15 cellular contexts compared by ENCODE assay signal in the genomic region with DNA sequence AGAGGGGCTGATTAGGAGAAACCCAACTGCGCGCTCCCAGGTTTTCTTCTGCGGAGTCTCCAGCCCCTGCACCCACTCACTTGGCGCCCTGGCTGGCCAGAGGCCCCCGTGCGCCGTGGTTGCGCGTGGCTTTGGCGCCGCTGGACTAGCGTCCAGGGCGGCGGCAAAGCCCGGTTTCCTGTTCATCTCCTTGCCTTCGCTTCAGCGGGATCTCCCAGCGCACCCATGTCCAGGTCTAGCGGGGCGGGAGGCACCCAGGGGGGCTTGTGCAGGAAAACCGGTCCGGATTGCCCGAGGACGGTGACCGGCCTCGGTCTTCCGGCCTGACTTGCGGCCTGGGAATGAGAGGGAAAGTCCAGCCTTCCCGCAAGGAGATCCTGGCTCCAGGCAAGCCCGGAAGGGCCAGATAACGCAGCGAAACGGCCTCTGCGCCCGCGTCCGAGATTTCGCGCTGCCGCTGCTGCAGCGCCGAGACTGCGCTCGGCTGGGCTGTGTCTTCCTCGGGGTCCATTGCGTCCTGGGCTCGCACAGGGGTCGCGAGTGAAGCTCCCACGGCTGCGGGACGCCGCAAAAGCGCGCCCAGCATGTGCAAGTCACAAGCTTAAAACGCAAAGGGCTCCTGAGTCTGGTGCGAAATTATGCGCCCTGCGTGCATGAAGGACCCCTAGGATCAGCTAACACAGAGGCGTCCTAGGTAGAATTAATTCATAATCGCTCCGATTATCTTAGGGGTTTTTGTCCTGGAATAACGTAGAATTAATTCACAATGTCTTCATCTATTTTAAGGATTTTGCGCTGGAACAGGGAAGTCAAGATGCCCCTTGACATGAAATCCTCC. TPM values are rescaled to one million over a fixed set of nuclear protein-coding genes. Genes with fewer than 3 reads are reported as not detected.
A peak's percentile ranks its signal among the peaks of the same experiment; 100 is the strongest.
DNase-seq lines count a peak whose midpoint lies in the region; ATAC-seq and TF ChIP-seq lines count a peak whose summit lies in the region.
"Had no signal": no experiment of that assay in that cellular context is flagged by ENCODE, and none has a peak within 500 bp of the region (broad histone marks: within the 10 kb centered on the region; RNA-seq: fewer than 3 reads in every experiment).

No MANE protein-coding gene starts in this region.

- POLR2A ChIA-PET in AG04450 (lab: Yijun Ruan, JAX): interaction anchor here (0.6 to 3.3 kb wide), 3 partner anchors 120 to 451 kb away, joined by 3 to 14 read pairs (median 10); no protein-coding TSS in a partner anchor

- H3K27ac ChIP-seq in AG04450 (ENCODE audit: low read depth, low read length): peak overlapping the region; percentile 91
- H3K27ac ChIP-seq: BLaER1 treated with 17β-estradiol and CSF1 and Interleukin-3, amounts not matched to agents 10 nM and 100 nM had no signal

- H3K36me3 ChIP-seq in NT2/D1 (ENCODE audit: insufficient read depth, insufficient read length, low read length): no peaks in the 10 kb centered on the region
- H3K36me3 ChIP-seq: BLaER1 treated with 17β-estradiol and CSF1 and Interleukin-3, amounts not matched to agents 10 nM and 100 nM; HAP-1 had no signal

- peak overlapping the region in 4 of 6 donors; percentile 53 to 97 (median 86) for H3K27ac Mint-ChIP-seq in naive B cell

- peaks cover 20 to 21% (median 20%) of the 10 kb centered on the region in 3 donors for H3K4me1 Mint-ChIP-seq in naive B cell

- TF ChIP-seq CTCF in AG04450 (IDR thresholded peaks at IDR 0.05; ENCODE audit: low read depth, low read length) (no peak), fibroblast of pulmonary artery (IDR thresholded peaks at IDR 0.05; ENCODE audit: low read length, missing control alignments) (no peak)

- peaks cover 12% of the 10 kb centered on the region for H3K4me1 ChIP-seq in NT2/D1 (ENCODE audit: insufficient read depth, insufficient read length)
- H3K4me1 ChIP-seq: HAP-1 had no signal

- H3K9me3 Mint-ChIP-seq in naive B cell: no peaks in the 10 kb centered on the region

- no peak overlapping the region for H3K4me3 Mint-ChIP-seq in naive B cell

- peaks cover 19% of the 10 kb centered on the region; the same call in 1 of the 2 replicates for H3K9me3 ChIP-seq in AG04450 (ENCODE audit: control insufficient read depth, insufficient read depth, low read length)
- no peaks in the 10 kb centered on the region for H3K9me3 ChIP-seq in NT2/D1 (ENCODE audit: insufficient read depth, low read length)
- H3K9me3 ChIP-seq: BLaER1 treated with 17β-estradiol and CSF1 and Interleukin-3, amounts not matched to agents 10 nM and 100 nM; HAP-1 had no signal

- CTCF ChIA-PET in AG04450 (lab: Charles Lee): interaction anchor here (3.0 to 3.3 kb wide), 2 partner anchors 443 to 695 kb away, joined by 15 to 36 read pairs; no protein-coding TSS in a partner anchor

- peak overlapping the region; percentile 78 for H3K9ac ChIP-seq in NT2/D1 (ENCODE audit: insufficient read length, low read depth)
- H3K9ac ChIP-seq: BLaER1 treated with 17β-estradiol and CSF1 and Interleukin-3, amounts not matched to agents 10 nM and 100 nM had no signal

- H3K27me3 ChIP-seq in AG04450 (ENCODE audit: control insufficient read depth, insufficient read depth, low read length): no peaks in the 10 kb centered on the region
- H3K27me3 ChIP-seq in NT2/D1 (ENCODE audit: insufficient read depth, insufficient read length): peaks cover 91% of the 10 kb centered on the region

- H3K36me3 Mint-ChIP-seq in naive B cell: no peaks in the 10 kb centered on the region

- no peak for DNase-seq in AG04450 (ENCODE audit: low read depth, low spot score)
- DNase-seq in NT2/D1 (ENCODE audit: low read depth, low spot score): no peak
- DNase-seq in fibroblast of pulmonary artery (ENCODE audit: low read depth): peak; percentile 49
- no peak for DNase-seq in naive B cell
- DNase-seq in NCI-H2227 treated with DMSO at 0.1 percent for 48 hours (lab: John Stamatoyannopoulos, UW): no peak
- no peak for DNase-seq in NOMO-1 treated with DMSO at 0.1 percent for 48 hours (lab: John Stamatoyannopoulos, UW; ENCODE audit: unreplicated experiment)
- DNase-seq in NCI-H446 treated with DMSO at 0.1 percent for 48 hours (lab: John Stamatoyannopoulos, UW): no peak
- DNase-seq: activated CD4-positive, CD25-positive, alpha-beta regulatory T cell treated with anti-CD3 and anti-CD28 coated beads, Interleukin-2, amount 50 U/mL, for 72 hours; activated effector memory CD4-positive, alpha-beta T cell treated with anti-CD3 and anti-CD28 coated beads, Interleukin-2, amount 50 U/mL, for 16 hours; effector memory CD4-positive, alpha-beta T cell; left colon; NCI-H446 had no signal

- H3K4me3 ChIP-seq in AG04450 (ENCODE audit: low read depth, low read length) (peak overlapping the region; percentile 98), NT2/D1 (ENCODE audit: insufficient read length, low read depth) (peak overlapping the region; percentile 34), fibroblast of pulmonary artery (replicated peaks; ENCODE audit: low read depth, low read length) (peak overlapping the region; percentile 25)
- H3K4me3 ChIP-seq: BLaER1 treated with 17β-estradiol and CSF1 and Interleukin-3, amounts not matched to agents 10 nM and 100 nM; HAP-1 had no signal

- ATAC-seq in naive B cell (ENCODE audit: low read depth in 2 of 2): no peak
- ATAC-seq in GM21367 (IDR thresholded peaks at IDR 0.05; ENCODE audit: unreplicated experiment): no peak
- ATAC-seq: left colon had no signal

- peaks cover 65 to 91% (median 76%) of the 10 kb centered on the region in 3 donors for H3K27me3 Mint-ChIP-seq in naive B cell

RNA-seq across cellular contexts. Expression of a gene that starts 5.7 kb away (rescaled TPM):
- polyA plus RNA-seq in AG04450 (2011; rRNA removed) (61.0 and 65.1 TPM in 2 replicates), naive B cell (ENCODE audit: low read depth in 6 of 6) (not detected)
- 56.9 and 66.0 TPM in 2 replicates for polyA minus RNA-seq in AG04450 (2011; rRNA and poly(A)+ RNA removed)

RNA-seq across cellular contexts. Expression of a gene that starts 39.0 kb away (rescaled TPM):
- 15.6 and 16.7 TPM in 2 replicates for polyA plus RNA-seq in AG04450 (2011; rRNA removed)
- polyA minus RNA-seq in AG04450 (2011; rRNA and poly(A)+ RNA removed): 22.9 and 23.5 TPM in 2 replicates
- 10 to 100 TPM in 5 of 6 donors, 1 to 10 TPM in 1; 5.6 to 18.6 (median 16.6) TPM for polyA plus RNA-seq in naive B cell (ENCODE audit: low read depth in 6 of 6)

RNA-seq across cellular contexts. Expression of a gene that starts 50.6 kb away (rescaled TPM):
- 0.79 and 1.6 TPM in 2 replicates for polyA plus RNA-seq in AG04450 (2011; rRNA removed)
- 1.1 and 2.0 TPM in 2 replicates for polyA minus RNA-seq in AG04450 (2011; rRNA and poly(A)+ RNA removed)
- polyA plus RNA-seq in naive B cell (ENCODE audit: low read depth in 6 of 6): not detected

Comparison
In these comparisons a context has a peak if more than half of its experiments do, and no peak if none do; other contexts are left out.
1. H3K4me3 ChIP-seq: peak in every context shown above with its lines; median percentile 98 in AG04450; 34 in NT2/D1; 25 in fibroblast of pulmonary artery.
2. RNA of a gene that starts 5.7 kb away (polyA plus RNA-seq): 61.0 to 65.1 TPM in AG04450; not detected in naive B cell; every median in the first group is over 10 times any median in the second.